Comparison of ENCODE assay signal across 8 cellular contexts in genomic region chr11:129766858-129767604, GRCh38. TPM values are rescaled to one million over a fixed set of nuclear protein-coding genes. Genes with fewer than 3 reads are reported as not detected.
DNase-seq lines count a peak whose midpoint lies in the region; ATAC-seq lines count a peak whose summit lies in the region.

No MANE protein-coding gene starts in this region.

- H3K27me3 Mint-ChIP-seq in activated naive CD4-positive, alpha-beta T cell treated with anti-CD3 and anti-CD28 coated beads for 36 hours (ENCODE audit: low read depth), result no peaks in the 10 kb centered on the region

- peaks cover 3% of the 10 kb centered on the region for H3K36me3 Mint-ChIP-seq in activated naive CD4-positive, alpha-beta T cell treated with anti-CD3 and anti-CD28 coated beads for 36 hours (ENCODE audit: low read depth)

- no peak overlapping the region for H3K4me3 Mint-ChIP-seq in activated naive CD4-positive, alpha-beta T cell treated with anti-CD3 and anti-CD28 coated beads for 36 hours

- peaks cover 14% of the 10 kb centered on the region for H3K9me3 Mint-ChIP-seq in activated naive CD4-positive, alpha-beta T cell treated with anti-CD3 and anti-CD28 coated beads for 36 hours

- H3K4me1 Mint-ChIP-seq in activated naive CD4-positive, alpha-beta T cell treated with anti-CD3 and anti-CD28 coated beads for 36 hours (ENCODE audit: low read depth), result peaks cover 5% of the 10 kb centered on the region

- H3K27ac Mint-ChIP-seq in activated naive CD4-positive, alpha-beta T cell treated with anti-CD3 and anti-CD28 coated beads for 36 hours, result no peak overlapping the region

- CTCF ChIA-PET in activated naive CD4-positive, alpha-beta T cell treated with anti-CD3 and anti-CD28 coated beads for 36 hours (lab: Charles Lee), result interaction anchor here (0.6 to 1.1 kb wide), 4 partner anchors 17 to 398 kb away, joined by 3 read pairs; no protein-coding TSS in a partner anchor

- ATAC-seq in HG03159 (IDR thresholded peaks at IDR 0.05; ENCODE audit: unreplicated experiment) (no peak), GM18511 (IDR thresholded peaks at IDR 0.05; ENCODE audit: unreplicated experiment) (no peak), GM21390 (IDR thresholded peaks at IDR 0.05; ENCODE audit: unreplicated experiment) (no peak)

- intact Hi-C loops in activated naive CD4-positive, alpha-beta T cell treated with anti-CD3 and anti-CD28 coated beads for 36 hours (cut with micrococcal nuclease), result loop anchor here (1.0 kb wide), 1 partner anchor 365 kb away; no protein-coding TSS in a partner anchor

- DNase-seq in activated naive CD4-positive, alpha-beta T cell treated with anti-CD3 and anti-CD28 coated beads for 36 hours, result peak; percentile 38
- no peak for DNase-seq in activated naive CD4-positive, alpha-beta T cell treated with anti-CD3 and anti-CD28 coated beads, Interleukin-2, amount 50 U/mL, for 16 hours
- DNase-seq in M059J (ENCODE audit: low read depth) (peak; percentile 22), left kidney (ENCODE audit: low read depth, low spot score) (peak; percentile 60)
- peak; percentile 20 to 33 for DNase-seq in activated CD4-positive, alpha-beta T cell treated with anti-CD3 and anti-CD28 coated beads, Interleukin-2, amount 50 U/mL, for 48 hours

RNA-seq across cellular contexts. Expression of gene TMEM45B, which starts 48.6 kb away (rescaled TPM):
- total RNA-seq in activated naive CD4-positive, alpha-beta T cell treated with anti-CD3 and anti-CD28 coated beads for 36 hours, result 1 to 10 TPM; 3.8 to 3.9 TPM
- total RNA-seq in M059J (2014; rRNA removed; shearing (Covaris generic)), result not detected in 2 replicates
